ENCODE assay signal across 16 cellular contexts in genomic region chr22:23207786-23208325, GRCh38. TPM values are rescaled to one million over a fixed set of nuclear protein-coding genes. Genes with fewer than 3 reads are reported as not detected.
A peak's percentile ranks its signal among the peaks of the same experiment; 100 is the strongest.
DNase-seq lines count a peak whose midpoint lies in the region; ATAC-seq and TF ChIP-seq lines count a peak whose summit lies in the region.
"Had no signal": no experiment of that assay in that cellular context is flagged by ENCODE, and none has a peak within 500 bp of the region (broad histone marks: within the 10 kb centered on the region; RNA-seq: fewer than 3 reads in every experiment).

No MANE protein-coding gene starts in this region.

- no peaks in the 10 kb centered on the region for H3K9me3 ChIP-seq in OCI-LY7 (ENCODE audit: low read length)
- no peaks in the 10 kb centered on the region for H3K9me3 ChIP-seq in PC-3 (ENCODE audit: low read length)

- intact Hi-C loops in OCI-LY7 (cut with micrococcal nuclease; ENCODE audit: unreplicated experiment) (loop anchor here (1.0 to 2.0 kb wide), 3 partner anchors 12 to 61 kb away; no protein-coding TSS in a partner anchor), PC-3 (cut with micrococcal nuclease) (no loop called here)

- no peaks in the 10 kb centered on the region for H3F3A ChIP-seq in PC-3 (ENCODE audit: low read length, unreplicated experiment)

- no peak overlapping the region for H3K4me3 Mint-ChIP-seq in memory B cell
- H3K4me3 Mint-ChIP-seq: H9 had no signal

- peaks cover 1% of the 10 kb centered on the region for H3K27me3 Mint-ChIP-seq in memory B cell

- no peak overlapping the region for H3K27ac Mint-ChIP-seq in memory B cell
- H3K27ac Mint-ChIP-seq: activated T-helper 2 cell treated with anti-CD3 and anti-CD28 coated beads, Interferon-gamma antibody, Interleukin-2, Interleukin-4, amounts not matched to agents 10 μg/mL and 5 μg/mL and 100 μg/mL, durations not matched to agents 14 hours and 24 hours and 36 hours had no signal

- no peaks in the 10 kb centered on the region for H3K27me3 ChIP-seq in PC-3 (ENCODE audit: low read length)

- H3K9me2 ChIP-seq in OCI-LY7 (ENCODE audit: insufficient read depth, low read length) (no peaks in the 10 kb centered on the region), PC-3 (replicated peaks; ENCODE audit: low read length) (no peaks in the 10 kb centered on the region)

- H3K9ac ChIP-seq in PC-3 (ENCODE audit: low read length), result no peak overlapping the region
- H3K9ac ChIP-seq: parathyroid adenoma had no signal

- ATAC-seq in memory B cell (ENCODE audit: low read depth) (peak; percentile 70), GM21390 (IDR thresholded peaks at IDR 0.05; ENCODE audit: unreplicated experiment) (no peak), PC-3 (no peak), HG02588 (IDR thresholded peaks at IDR 0.05; ENCODE audit: unreplicated experiment) (no peak)

- peaks cover 9% of the 10 kb centered on the region for H3K36me3 Mint-ChIP-seq in memory B cell

- CTCF ChIA-PET in OCI-LY7 (lab: Charles Lee; ENCODE audit: unreplicated experiment), result interaction anchor here (1.0 to 2.3 kb wide), 2 partner anchors 9 to 11 kb away, joined by 3 to 8 read pairs; no protein-coding TSS in a partner anchor
- CTCF ChIA-PET in PC-3 (lab: Charles Lee), result no interaction called here

- POLR2A ChIA-PET in OCI-LY7 (lab: Charles Lee) (interaction anchor here (0.7 kb wide), 1 partner anchor 1225 kb away, joined by 3 read pairs; no protein-coding TSS in a partner anchor), PC-3 (lab: Charles Lee; ENCODE audit: unreplicated experiment) (interaction anchor here (0.6 kb wide), 1 partner anchor 131 kb away, joined by 4 read pairs; no protein-coding TSS in a partner anchor)

- H3K4me2 ChIP-seq in OCI-LY7 (ENCODE audit: low read length) (peak overlapping the region; percentile 59), PC-3 (ENCODE audit: low read length) (no peak overlapping the region)

- H3K27ac ChIP-seq in OCI-LY7 (ENCODE audit: low read depth, low read length, poor library complexity, severe bottlenecking) (peak overlapping the region; percentile 82), PC-3 (ENCODE audit: low read length) (no peak overlapping the region)
- H3K27ac ChIP-seq: C4-2B, parathyroid adenoma had no signal

- peak; percentile 93 for DNase-seq in COLO668 (lab: John Stamatoyannopoulos, UW; ENCODE audit: unreplicated experiment)
- DNase-seq in NCI-H1105 (lab: John Stamatoyannopoulos, UW), result peak; percentile 79
- peak; percentile 92 for DNase-seq in OCI-LY7 (ENCODE audit: low spot score)
- no peak for DNase-seq in memory B cell (ENCODE audit: low spot score in 2 of 2)
- DNase-seq in hepatic stellate cell (ENCODE audit: low spot score), result no peak
- no peak for DNase-seq in PC-3
- DNase-seq: activated CD4-positive, CD25-positive, alpha-beta regulatory T cell treated with anti-CD3 and anti-CD28 coated beads, Interleukin-2, amount 50 U/mL, for 72 hours; H9; NCI-H226; stimulated activated CD4-positive, alpha-beta T cell treated with anti-CD3 and anti-CD28 coated beads, Interleukin-1b, Interleukin-23, amount 100 ng/mL, for 48 hours; stimulated activated naive CD4-positive, alpha-beta T cell had no signal

- peak overlapping the region; percentile 21 for H3K4me3 ChIP-seq in OCI-LY7 (ENCODE audit: low read depth, low read length, poor library complexity, severe bottlenecking)
- H3K4me3 ChIP-seq in PC-3 (ENCODE audit: low read length), result no peak overlapping the region

- H3K36me3 ChIP-seq in OCI-LY7 (ENCODE audit: insufficient read depth, low read length) (peaks cover 25% of the 10 kb centered on the region), PC-3 (ENCODE audit: low read depth, low read length) (no peaks in the 10 kb centered on the region; the same call in 1 of the 2 replicates)

- H3K79me2 ChIP-seq in OCI-LY7 (ENCODE audit: insufficient read depth, low read depth, low read length) (peaks cover 14% of the 10 kb centered on the region; the same call in 1 of the 2 replicates), PC-3 (ENCODE audit: low read length) (peaks cover 70% of the 10 kb centered on the region)

- H3K4me1 ChIP-seq in OCI-LY7 (ENCODE audit: insufficient read depth, low read length, poor library complexity, severe bottlenecking) (peaks cover 66% of the 10 kb centered on the region), PC-3 (ENCODE audit: insufficient read depth, low read length) (no peaks in the 10 kb centered on the region)

- H4K20me1 ChIP-seq in OCI-LY7 (ENCODE audit: insufficient read depth, low read length), result 0 out of 2 replicates have a peak, but pooled peaks cover 6% of the 10 kb centered on the region
- no peaks in the 10 kb centered on the region for H4K20me1 ChIP-seq in PC-3 (ENCODE audit: low read length)

- BruUV-seq in OCI-LY7 (replicated peaks; lab: Mats Ljungman, UMichigan) (no TSS peak), PC-3 (replicated peaks; lab: Mats Ljungman, UMichigan) (no TSS peak)

- H3K9me3 Mint-ChIP-seq in memory B cell, result peaks cover 1% of the 10 kb centered on the region
- H3K9me3 Mint-ChIP-seq: activated T-helper 2 cell treated with anti-CD3 and anti-CD28 coated beads, Interferon-gamma antibody, Interleukin-2, Interleukin-4, amounts not matched to agents 10 μg/mL and 5 μg/mL and 100 μg/mL, durations not matched to agents 14 hours and 24 hours and 36 hours; H9 had no signal

- TF ChIP-seq CTCF in OCI-LY7 (conservative IDR thresholded peaks at IDR 0.05; ENCODE audit: low read length) (no peak), PC-3 (conservative IDR thresholded peaks at IDR 0.05; ENCODE audit: low read depth, low read length) (no peak)

- H2AFZ ChIP-seq in OCI-LY7 (ENCODE audit: low read length) (no peak overlapping the region), PC-3 (ENCODE audit: low read length) (no peak overlapping the region)
- H2AFZ ChIP-seq: parathyroid adenoma had no signal

- H3K4me1 Mint-ChIP-seq in memory B cell, result peaks cover 28% of the 10 kb centered on the region

RNA-seq across cellular contexts. Expression of gene BCR, which starts 27.5 kb away (rescaled TPM):
- total RNA-seq in OCI-LY7 (2014; rRNA removed; shearing (Covaris generic)), result 46.5 and 51.3 TPM in 2 replicates
- total RNA-seq in OCI-LY7 (2022) (38.7 and 42.2 TPM in 2 replicates), PC-3 (2014; rRNA removed) (36.8 and 46.8 TPM in 2 replicates)

Comparison
In these comparisons a context has a peak if more than half of its experiments do, and no peak if none do; other contexts are left out.
1. DNase-seq: peak in COLO668 (single experiment), NCI-H1105 (single experiment) and OCI-LY7 (single experiment); none in memory B cell (0 of 2), hepatic stellate cell (single experiment) and PC-3 (single experiment).